In genomic region chr4:74588350-74588749, GRCh38 we compare ENCODE assay signal across 9 cellular contexts.
"Had no signal": no experiment of that assay in that cellular context is flagged by ENCODE, and none has a peak within 500 bp of the region (broad histone marks: within the 10 kb centered on the region; RNA-seq: fewer than 3 reads in every experiment).

No MANE protein-coding gene starts in this region.

- H3K27ac ChIP-seq: KMS-11 had no signal

- H3K9ac ChIP-seq: KMS-11 had no signal

- H2AFZ ChIP-seq: GM23338 had no signal

- H3K4me2 ChIP-seq: GM23338, KMS-11 had no signal

- ATAC-seq: GM23338 had no signal

- H3K4me3 ChIP-seq: GM23338 had no signal

- FAIRE-seq: H1, H54, HTR-8/SVneo had no signal

- DNase-seq: H9, HCEC 1CT, IMR-90, KBM-7 had no signal
